Comparison of ENCODE assay signal across 8 cellular contexts in genomic region chr16:21159281-21159951, GRCh38. TPM values are rescaled to one million over a fixed set of nuclear protein-coding genes. Genes with fewer than 3 reads are reported as not detected.
DNase-seq lines count a peak whose midpoint lies in the region; ATAC-seq and TF ChIP-seq lines count a peak whose summit lies in the region.

No MANE protein-coding gene starts in this region.

- peak overlapping the region; percentile 87 to 96 (median 92) for H3K4me3 Mint-ChIP-seq in CD8-positive, alpha-beta memory T cell
- peak overlapping the region; percentile 84 for H3K4me3 Mint-ChIP-seq in progenitor cell of endocrine pancreas (ENCODE audit: low read depth)

- ATAC-seq in heart right ventricle (peak; percentile 27 to 64 (median 53)), GM21360 (IDR thresholded peaks at IDR 0.05; ENCODE audit: unreplicated experiment) (no peak), HG03520 (IDR thresholded peaks at IDR 0.05; ENCODE audit: unreplicated experiment) (no peak)

- peaks cover 20 to 47% (median 37%) of the 10 kb centered on the region in 3 donors for H3K4me1 Mint-ChIP-seq in CD8-positive, alpha-beta memory T cell
- peaks cover 9% of the 10 kb centered on the region for H3K4me1 Mint-ChIP-seq in progenitor cell of endocrine pancreas (ENCODE audit: low read depth)

- no peaks in the 10 kb centered on the region for H3K27me3 Mint-ChIP-seq in CD8-positive, alpha-beta memory T cell
- H3K27me3 Mint-ChIP-seq in progenitor cell of endocrine pancreas: no peaks in the 10 kb centered on the region

- peaks cover 0 to 21% (median 4%) of the 10 kb centered on the region in 3 donors for H3K36me3 Mint-ChIP-seq in CD8-positive, alpha-beta memory T cell
- H3K36me3 Mint-ChIP-seq in progenitor cell of endocrine pancreas (ENCODE audit: insufficient read depth): peaks cover 11% of the 10 kb centered on the region

- no peak for TF ChIP-seq CTCF in KMS-11 (conservative IDR thresholded peaks at IDR 0.05; ENCODE audit: low read depth, low read length)
- no peak for TF ChIP-seq CTCF in heart right ventricle (IDR thresholded peaks at IDR 0.05)
- no peak for TF ChIP-seq CTCF in progenitor cell of endocrine pancreas (IDR thresholded peaks at IDR 0.05; ENCODE audit: unreplicated experiment)

- no peaks in the 10 kb centered on the region for H3K79me2 ChIP-seq in KMS-11 (ENCODE audit: insufficient read depth, low read depth)

- H3K4me2 ChIP-seq in KMS-11: peak overlapping the region; percentile 91; the same call in 1 of the 2 replicates

- WGBS in heart right ventricle, 2 donors: 3 to 4% methylated on average over 27 of the region's 27 CpGs

- H3K9me3 Mint-ChIP-seq in CD8-positive, alpha-beta memory T cell: no peaks in the 10 kb centered on the region
- no peaks in the 10 kb centered on the region for H3K9me3 Mint-ChIP-seq in progenitor cell of endocrine pancreas (ENCODE audit: low read depth)

- CTCF ChIA-PET in CD8-positive, alpha-beta memory T cell (lab: Charles Lee): interaction anchor here (1.1 to 1.4 kb wide), 3 partner anchors 29 to 368 kb away, joined by 3 read pairs; no protein-coding TSS in a partner anchor

- intact Hi-C loops in heart right ventricle (cut with DNase I): loop anchor here in 6 of 10 donors (2.0 to 10.0 kb wide), 12 partner anchors 118 to 1518 kb away; partner anchors contain the start of genes CRYM (in 1 of the 6) and UQCRC2 (in 1 of the 6)

- peak overlapping the region; percentile 100; the same call in 1 of the 2 replicates for H2AFZ ChIP-seq in KMS-11 (ENCODE audit: low read depth)

- no peaks in the 10 kb centered on the region for H3K36me3 ChIP-seq in CD8-positive, alpha-beta memory T cell (ENCODE audit: insufficient read depth, low read length)
- H3K36me3 ChIP-seq in KMS-11 (ENCODE audit: insufficient read depth) (no peaks in the 10 kb centered on the region), heart right ventricle (peaks cover 0 to 30% (median 3%) of the 10 kb centered on the region in 9 donors)

- peak overlapping the region; percentile 58 to 89 (median 83) for H3K27ac Mint-ChIP-seq in CD8-positive, alpha-beta memory T cell
- H3K27ac Mint-ChIP-seq in progenitor cell of endocrine pancreas: peak overlapping the region; percentile 82

- no peaks in the 10 kb centered on the region for H3K27me3 ChIP-seq in CD8-positive, alpha-beta memory T cell (ENCODE audit: insufficient read depth, low read length, poor library complexity, severe bottlenecking)
- H3K27me3 ChIP-seq in KMS-11 (ENCODE audit: insufficient read depth, low read depth) (no peaks in the 10 kb centered on the region), heart right ventricle (no peaks in the 10 kb centered on the region)

- H4K20me1 ChIP-seq in KMS-11 (ENCODE audit: insufficient read depth): no peaks in the 10 kb centered on the region

- H3K9ac ChIP-seq in KMS-11: no peak overlapping the region

- DNase-seq in CD8-positive, alpha-beta memory T cell: peak in 3 of 5 donors; percentile 3 to 48 (median 19)
- peak; percentile 26 for DNase-seq in activated naive CD4-positive, alpha-beta T cell treated with anti-CD3 and anti-CD28 coated beads, Interleukin-2, amount 50 U/mL, for 16 hours
- DNase-seq in heart right ventricle (peak; percentile 38 to 49), progenitor cell of endocrine pancreas (ENCODE audit: low spot score, unreplicated experiment) (peak; percentile 21), cerebellar nuclear complex (lab: John Stamatoyannopoulos, UW) (no peak)

- peak overlapping the region; percentile 41 for H3K27ac ChIP-seq in CD8-positive, alpha-beta memory T cell (ENCODE audit: low read depth, low read length)
- H3K27ac ChIP-seq in KMS-11: no peak overlapping the region
- H3K27ac ChIP-seq in heart right ventricle: peak overlapping the region; percentile 65 to 95 (median 86)

- H3K4me1 ChIP-seq in CD8-positive, alpha-beta memory T cell (ENCODE audit: insufficient read depth, low read length): peaks cover 19% of the 10 kb centered on the region
- peaks cover 7% of the 10 kb centered on the region for H3K4me1 ChIP-seq in KMS-11 (ENCODE audit: low read depth, poor library complexity, severe bottlenecking)
- peaks cover 10 to 68% (median 54%) of the 10 kb centered on the region in 9 donors for H3K4me1 ChIP-seq in heart right ventricle

- H3K4me3 ChIP-seq in CD8-positive, alpha-beta memory T cell (ENCODE audit: low read length): peak overlapping the region; percentile 88
- H3K4me3 ChIP-seq in KMS-11 (IDR thresholded peaks at IDR 0.05; ENCODE audit: insufficient read depth, low read depth, low read length) (no peak overlapping the region), heart right ventricle (peak overlapping the region; percentile 62 to 89 (median 85))

- no peaks in the 10 kb centered on the region for H3K9me3 ChIP-seq in CD8-positive, alpha-beta memory T cell (ENCODE audit: low read length)
- H3K9me3 ChIP-seq in heart right ventricle: no peaks in the 10 kb centered on the region

- POLR2A ChIA-PET in CD8-positive, alpha-beta memory T cell (lab: Charles Lee): interaction anchor here (0.5 kb wide), 1 partner anchor 397 kb away, joined by 6 read pairs; no protein-coding TSS in a partner anchor

RNA-seq across cellular contexts. Expression of gene LDAF1, which starts 0.9 kb away (rescaled TPM):
- total RNA-seq in CD8-positive, alpha-beta memory T cell: 1 to 10 TPM; 8.8 to 9.5 TPM
- polyA plus RNA-seq in CD8-positive, alpha-beta memory T cell: 16.0 TPM
- total RNA-seq in heart right ventricle: 100 to 1,000 TPM; 116 to 182 (median 143) TPM
- 10 to 100 TPM; 21.0 to 21.9 TPM for polyA plus RNA-seq in heart right ventricle
- total RNA-seq in progenitor cell of endocrine pancreas: 20.0 and 20.3 TPM in 2 replicates

RNA-seq across cellular contexts. Expression of gene DNAH3, which starts 8.8 kb away (rescaled TPM):
- not detected for total RNA-seq in CD8-positive, alpha-beta memory T cell
- not detected for polyA plus RNA-seq in CD8-positive, alpha-beta memory T cell
- total RNA-seq in heart right ventricle (1 to 10 TPM in 6 of 10 donors, under 1 TPM in 4; 0.39 to 3.7 (median 1.1) TPM), progenitor cell of endocrine pancreas (0.19 and 0.22 TPM in 2 replicates)
- polyA plus RNA-seq in heart right ventricle: 1 to 10 TPM in 1 of 2 donors, not detected in 1; 1.0 TPM

RNA-seq across cellular contexts. Expression of gene ZP2, which starts 52.0 kb away (rescaled TPM):
- not detected for total RNA-seq in CD8-positive, alpha-beta memory T cell
- polyA plus RNA-seq in CD8-positive, alpha-beta memory T cell: not detected
- total RNA-seq in heart right ventricle (not detected), progenitor cell of endocrine pancreas (not detected in 2 replicates)
- polyA plus RNA-seq in heart right ventricle: not detected

Comparison
In these comparisons a context has a peak if more than half of its experiments do, and no peak if none do; other contexts are left out.
1. DNase-seq: peak in CD8-positive, alpha-beta memory T cell (3 of 5), activated naive CD4-positive, alpha-beta T cell treated with anti-CD3 and anti-CD28 coated beads, Interleukin-2, amount 50 U/mL, for 16 hours (single experiment), heart right ventricle (2 of 2) and progenitor cell of endocrine pancreas (single experiment); none in cerebellar nuclear complex (0 of 2).
2. ATAC-seq: peak in heart right ventricle (8 of 8); none in GM21360 (single experiment) and HG03520 (single experiment).